Comparison of ENCODE assay signal across 8 cellular contexts in genomic region chr12:42325776-42326465, GRCh38. TPM values are rescaled to one million over a fixed set of nuclear protein-coding genes. Genes with fewer than 3 reads are reported as not detected.
DNase-seq lines count a peak whose midpoint lies in the region; ATAC-seq and TF ChIP-seq lines count a peak whose summit lies in the region.

Gene PPHLN1 (plus strand): TSS chr12:42326167. CDS start chr12:42335903, 9,736 bp downstream.
Gene ZCRB1 (minus strand): TSS chr12:42326094. CDS start chr12:42324102, 1,992 bp downstream.

- TF ChIP-seq CTCF in endothelial cell (IDR thresholded peaks at IDR 0.05; ENCODE audit: unreplicated experiment) (no peak), mesothelial cell of epicardium (IDR thresholded peaks at IDR 0.05; ENCODE audit: unreplicated experiment) (no peak)

- peaks cover 47% of the 10 kb centered on the region for H3K36me3 ChIP-seq in NT2/D1 (ENCODE audit: insufficient read depth, insufficient read length, low read length)

- no peaks in the 10 kb centered on the region for H3K27me3 ChIP-seq in NT2/D1 (ENCODE audit: insufficient read depth, insufficient read length)

- peak within 1 kb of the TSS; percentile 45 for H3K4me3 ChIP-seq in NT2/D1 (ENCODE audit: insufficient read length, low read depth)

- H3K27me3 Mint-ChIP-seq in endothelial cell (ENCODE audit: unreplicated experiment): peaks cover 8% of the 10 kb centered on the region
- H3K27me3 Mint-ChIP-seq in mesothelial cell of epicardium (ENCODE audit: low read depth): no peaks in the 10 kb centered on the region

- peaks cover 19% of the 10 kb centered on the region for H3K4me1 Mint-ChIP-seq in endothelial cell (ENCODE audit: unreplicated experiment)
- H3K4me1 Mint-ChIP-seq in mesothelial cell of epicardium: peaks cover 26% of the 10 kb centered on the region

- H3K27ac Mint-ChIP-seq in endothelial cell (ENCODE audit: unreplicated experiment) (peak within 1 kb of the TSS; percentile 88), mesothelial cell of epicardium (peak within 1 kb of the TSS; percentile 99)

- peak within 1 kb of the TSS; percentile 61 for H3K9ac ChIP-seq in NT2/D1 (ENCODE audit: insufficient read length, low read depth)

- H3K4me1 ChIP-seq in NT2/D1 (ENCODE audit: insufficient read depth, insufficient read length): peaks cover 4% of the 10 kb centered on the region

- H3K4me3 Mint-ChIP-seq in endothelial cell (ENCODE audit: unreplicated experiment) (peak within 1 kb of the TSS; percentile 97), mesothelial cell of epicardium (peak within 1 kb of the TSS; percentile 98)

- DNase-seq in COLO829 (ENCODE audit: low spot score): peak; percentile 80
- peak; percentile 39 for DNase-seq in HS-27A (ENCODE audit: low read depth)
- DNase-seq in NT2/D1 (ENCODE audit: low read depth, low spot score): peak; percentile 76
- peak; percentile 37 for DNase-seq in activated CD8-positive, alpha-beta memory T cell treated with anti-CD3 and anti-CD28 coated beads, Interleukin-2, amount 50 U/mL, for 1 hour (ENCODE audit: extremely low read depth)
- peak; percentile 68 for DNase-seq in endothelial cell (ENCODE audit: low spot score)
- peak; percentile 65 to 82 for DNase-seq in mesothelial cell of epicardium (ENCODE audit: low spot score in 2 of 2, unreplicated experiment in 2 of 2)
- peak; percentile 68 to 77 for DNase-seq in stimulated activated CD8-positive, alpha-beta memory T cell treated with anti-CD3 and anti-CD28 coated beads, Interleukin-15, amount 100 ng/mL, for 48 hours (ENCODE audit: low read depth in 2 of 2)

- H3K36me3 Mint-ChIP-seq in endothelial cell (ENCODE audit: low read depth, unreplicated experiment) (no peaks in the 10 kb centered on the region), mesothelial cell of epicardium (peaks cover 8% of the 10 kb centered on the region)

- no peaks in the 10 kb centered on the region for H3K9me3 ChIP-seq in NT2/D1 (ENCODE audit: insufficient read depth, low read length)

- peak; percentile 88 for ATAC-seq in GM19468 (IDR thresholded peaks at IDR 0.05; ENCODE audit: extremely low read depth, unreplicated experiment)

- H3K9me3 Mint-ChIP-seq in endothelial cell (ENCODE audit: unreplicated experiment) (no peaks in the 10 kb centered on the region), mesothelial cell of epicardium (no peaks in the 10 kb centered on the region)

RNA-seq across cellular contexts. Expression of gene PPHLN1, which starts in this region (rescaled TPM):
- 50.3 TPM for total RNA-seq in endothelial cell (ENCODE audit: unreplicated experiment)
- total RNA-seq in mesothelial cell of epicardium: 74.9 to 88.3 TPM (median 79.9 TPM) in 3 replicates

RNA-seq across cellular contexts. Expression of gene ZCRB1, which starts in this region (rescaled TPM):
- 31.5 TPM for total RNA-seq in endothelial cell (ENCODE audit: unreplicated experiment)
- 53.2 to 60.3 TPM (median 54.3 TPM) in 3 replicates for total RNA-seq in mesothelial cell of epicardium

Comparison
In these comparisons a context has a peak if more than half of its experiments do, and no peak if none do; other contexts are left out.
1. Peak in every context shown above with its lines: DNase-seq, ATAC-seq and H3K4me3 ChIP-seq.